In the genomic region with DNA sequence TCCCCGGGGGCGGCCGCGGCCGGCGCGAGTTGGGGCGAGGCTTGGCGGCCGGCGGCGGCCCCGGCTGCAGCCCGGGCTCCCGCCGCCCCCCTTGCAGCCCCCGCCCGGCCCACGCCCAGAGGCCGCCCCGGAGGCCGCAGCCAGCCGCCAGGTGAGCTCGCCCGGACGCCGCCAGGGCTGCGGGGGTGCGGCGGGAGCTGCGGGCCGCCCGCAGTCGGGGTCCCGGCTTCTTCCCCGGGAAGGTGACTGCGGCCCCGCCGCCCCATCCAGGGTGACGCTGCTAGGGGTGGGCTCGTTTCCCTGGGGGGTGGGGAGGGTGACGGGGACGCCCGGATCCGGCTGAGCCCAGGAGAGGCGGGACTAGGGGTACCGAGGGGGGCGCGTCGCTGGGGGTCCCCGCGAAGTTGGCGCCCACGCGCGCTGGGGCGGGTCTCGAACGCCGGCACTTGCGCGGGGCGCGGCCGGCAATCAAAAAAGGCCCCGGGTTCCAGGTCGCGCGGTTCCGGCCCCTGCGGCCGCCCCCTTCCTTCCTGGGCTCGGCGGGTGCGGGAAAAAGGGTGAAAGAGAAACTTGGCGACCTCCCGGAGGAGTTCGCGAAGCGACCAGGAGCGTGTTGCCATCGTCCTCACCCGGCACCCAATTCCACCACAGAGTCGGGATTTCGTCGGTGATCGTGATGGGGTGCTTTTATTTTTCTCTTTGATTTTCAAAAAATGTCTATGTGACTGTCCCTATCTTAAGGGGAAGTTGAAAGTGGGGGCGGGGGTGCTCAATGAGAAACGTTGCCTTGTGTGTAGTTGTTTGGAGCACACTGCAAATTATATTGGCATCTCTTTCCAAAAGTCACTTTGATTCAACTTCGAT, we compare ENCODE assay signal across 8 cellular contexts. TPM values are rescaled to one million over a fixed set of nuclear protein-coding genes. Genes with fewer than 3 reads are reported as not detected.
DNase-seq lines count a peak whose midpoint lies in the region; ATAC-seq and TF ChIP-seq lines count a peak whose summit lies in the region.

No MANE protein-coding gene starts in this region.

- H3K27ac Mint-ChIP-seq in neural crest cell (ENCODE audit: unreplicated experiment), result peak overlapping the region; percentile 64

- H3K9me3 Mint-ChIP-seq in neural crest cell, result no peaks in the 10 kb centered on the region

- H3K4me3 ChIP-seq in HFF-Myc (replicated peaks; ENCODE audit: low read depth, low read length) (peak overlapping the region; percentile 56), NB4 (ENCODE audit: low read depth, low read length) (peak overlapping the region; percentile 91), fibroblast of the aortic adventitia (ENCODE audit: low read depth, low read length) (peak overlapping the region; percentile 83)

- peaks cover 32% of the 10 kb centered on the region for H3K4me1 Mint-ChIP-seq in neural crest cell

- H3K27ac ChIP-seq in temporal lobe (ENCODE audit: low read depth, low read length), result peak overlapping the region; percentile 36

- DNase-seq in HFF-Myc (ENCODE audit: extremely low read depth, low read depth) (no peak), NB4 (ENCODE audit: low read depth) (peak; percentile 66), activated T-helper 1 cell treated with Interleukin-2 at 50 U/mL for 16 hours (ENCODE audit: low read depth) (peak; percentile 16), fibroblast of the aortic adventitia (ENCODE audit: low read depth) (no peak), neural crest cell (ENCODE audit: low read depth, low spot score) (peak; percentile 5), amniotic stem cell (lab: John Stamatoyannopoulos, UW) (no peak)

- peak overlapping the region; percentile 94 for H3K4me3 Mint-ChIP-seq in neural crest cell

- H3K27me3 Mint-ChIP-seq in neural crest cell (ENCODE audit: low read depth), result no peaks in the 10 kb centered on the region

- no peak for TF ChIP-seq CTCF in HFF-Myc (IDR thresholded peaks at IDR 0.05; ENCODE audit: low read depth, low read length, missing control alignments)
- TF ChIP-seq CTCF in NB4 (IDR thresholded peaks at IDR 0.05; ENCODE audit: low read depth, low read length), result no peak
- TF ChIP-seq CTCF in fibroblast of the aortic adventitia (IDR thresholded peaks at IDR 0.05; ENCODE audit: insufficient read depth, low read length), result no peak
- no peak for TF ChIP-seq CTCF in neural crest cell (conservative IDR thresholded peaks at IDR 0.05)

- ATAC-seq in GM18502 (IDR thresholded peaks at IDR 0.05; ENCODE audit: poor library complexity, unreplicated experiment), result peak; percentile 53

- TF ChIP-seq POLR2A in NB4 (IDR thresholded peaks at IDR 0.05; ENCODE audit: extremely low read depth, insufficient read length), result peak; percentile 2

- peaks cover 2% of the 10 kb centered on the region for H3K36me3 Mint-ChIP-seq in neural crest cell (ENCODE audit: low read depth)

RNA-seq across cellular contexts. Expression of a gene that starts 0.6 kb away (rescaled TPM):
- total RNA-seq in fibroblast of the aortic adventitia (ENCODE audit: low replicate concordance) (8.6 and 21.0 TPM in 2 replicates), neural crest cell (21.7 and 22.0 TPM in 2 replicates), temporal lobe (7.6 TPM)

RNA-seq across cellular contexts. Expression of a gene that starts 0.6 kb away (rescaled TPM):
- total RNA-seq in fibroblast of the aortic adventitia (ENCODE audit: low replicate concordance) (44.9 and 68.0 TPM in 2 replicates), neural crest cell (59.2 and 66.2 TPM in 2 replicates), temporal lobe (40.1 TPM)

RNA-seq across cellular contexts. Expression of a gene that starts 45.1 kb away (rescaled TPM):
- total RNA-seq in fibroblast of the aortic adventitia (ENCODE audit: low replicate concordance) (not detected in 2 replicates), neural crest cell (not detected in 2 replicates), temporal lobe (not detected)

RNA-seq across cellular contexts. Expression of a gene that starts 47.9 kb away (rescaled TPM):
- total RNA-seq in fibroblast of the aortic adventitia (ENCODE audit: low replicate concordance) (not detected in 2 replicates), neural crest cell (not detected in 2 replicates), temporal lobe (not detected)

Comparison
In these comparisons a context has a peak if more than half of its experiments do, and no peak if none do; other contexts are left out.
1. DNase-seq: peak in NB4 (single experiment), activated T-helper 1 cell treated with Interleukin-2 at 50 U/mL for 16 hours (single experiment) and neural crest cell (single experiment); none in HFF-Myc (single experiment), fibroblast of the aortic adventitia (single experiment) and amniotic stem cell (single experiment).
2. Peak in every context shown above with its lines, with median percentiles within 50 percentile points of each other: H3K4me3 ChIP-seq.